In genomic region chr5:42840279-42840678, GRCh38 we compare ENCODE assay signal across 9 cellular contexts. TPM values are rescaled to one million over a fixed set of nuclear protein-coding genes. Genes with fewer than 3 reads are reported as not detected.
DNase-seq lines count a peak whose midpoint lies in the region; ATAC-seq and TF ChIP-seq lines count a peak whose summit lies in the region.
"Had no signal": no experiment of that assay in that cellular context is flagged by ENCODE, and none has a peak within 500 bp of the region (broad histone marks: within the 10 kb centered on the region; RNA-seq: fewer than 3 reads in every experiment).

No MANE protein-coding gene starts in this region.

- no peaks in the 10 kb centered on the region for H3K4me1 Mint-ChIP-seq in immature natural killer cell
- no peaks in the 10 kb centered on the region for H3K4me1 Mint-ChIP-seq in activated T-cell treated with anti-CD3 and anti-CD28 coated beads, Interleukin-2, amount 50 U/mL, for 72 hours (ENCODE audit: low read depth)

- H3K9ac ChIP-seq in stomach smooth muscle (ENCODE audit: low read length in 2 of 2), result no peak overlapping the region

- H3K27ac ChIP-seq in stomach smooth muscle (ENCODE audit: low read length), result peak overlapping the region; percentile 6

- H3K36me3 ChIP-seq in stomach smooth muscle (ENCODE audit: control insufficient read depth in 2 of 2, insufficient read depth in 2 of 2, low read length in 2 of 2), result no peaks in the 10 kb centered on the region

- DNase-seq in HFF-Myc (ENCODE audit: extremely low read depth, low read depth) (peak; percentile 12), astrocyte of the cerebellum (ENCODE audit: low read depth) (peak; percentile 99), iris pigment epithelial cell (ENCODE audit: low read depth) (peak; percentile 97), immature natural killer cell (no peak)
- DNase-seq in stimulated activated CD4-positive, alpha-beta T cell treated with anti-CD3 and anti-CD28 coated beads, Interleukin-4, amount 100 ng/mL, for 24 hours, result no peak
- no peak for DNase-seq in activated T-cell treated with anti-CD3 and anti-CD28 coated beads, Interleukin-2, amount 50 U/mL, for 72 hours
- DNase-seq: activated T-cell treated with anti-CD3 and anti-CD28 coated beads, Interleukin-2, amount 50 U/mL, for 48 hours had no signal

- H3K4me1 ChIP-seq in stomach smooth muscle (ENCODE audit: control insufficient read depth, insufficient read depth, low read length), result peaks cover 11% of the 10 kb centered on the region

- no peak for ATAC-seq in HG02884 (IDR thresholded peaks at IDR 0.05; ENCODE audit: unreplicated experiment)
- no peak for ATAC-seq in activated T-cell treated with anti-CD3 and anti-CD28 coated beads, Interleukin-2, amount 50 U/mL, for 72 hours (replicated peaks in 1 of 2)

- H3K27me3 Mint-ChIP-seq in immature natural killer cell (ENCODE audit: low read depth in 3 of 3), result peaks cover 2 to 3% (median 2%) of the 10 kb centered on the region in 3 donors
- H3K27me3 Mint-ChIP-seq in activated T-cell treated with anti-CD3 and anti-CD28 coated beads, Interleukin-2, amount 50 U/mL, for 72 hours (ENCODE audit: low read depth), result no peaks in the 10 kb centered on the region

- H3K9me3 ChIP-seq in stomach smooth muscle (ENCODE audit: control insufficient read depth in 2 of 2, low read length in 2 of 2), result no peaks in the 10 kb centered on the region

- H3K36me3 Mint-ChIP-seq in immature natural killer cell, result peaks cover 0 to 4% (median 4%) of the 10 kb centered on the region in 3 donors
- no peaks in the 10 kb centered on the region for H3K36me3 Mint-ChIP-seq in activated T-cell treated with anti-CD3 and anti-CD28 coated beads, Interleukin-2, amount 50 U/mL, for 72 hours (ENCODE audit: insufficient read depth in 2 of 2)

- no peaks in the 10 kb centered on the region for H3K27me3 ChIP-seq in stomach smooth muscle (ENCODE audit: control insufficient read depth in 1 of 2, insufficient read depth in 2 of 2, low read length in 2 of 2)

- no peaks in the 10 kb centered on the region for H3K9me3 Mint-ChIP-seq in immature natural killer cell
- H3K9me3 Mint-ChIP-seq in activated T-cell treated with anti-CD3 and anti-CD28 coated beads, Interleukin-2, amount 50 U/mL, for 72 hours, result no peaks in the 10 kb centered on the region

- TF ChIP-seq CTCF in HFF-Myc (IDR thresholded peaks at IDR 0.05; ENCODE audit: low read depth, low read length, missing control alignments) (no peak), astrocyte of the cerebellum (IDR thresholded peaks at IDR 0.05; ENCODE audit: low read depth, low read length, missing control alignments) (no peak)

- in situ Hi-C loops in astrocyte of the cerebellum (cut with HindIII; ENCODE audit: low sequenced_read_pairs), result no loop called here

- no peak overlapping the region for H3K27ac Mint-ChIP-seq in immature natural killer cell
- no peak overlapping the region for H3K27ac Mint-ChIP-seq in activated T-cell treated with anti-CD3 and anti-CD28 coated beads, Interleukin-2, amount 50 U/mL, for 72 hours

- H3K4me3 ChIP-seq in HFF-Myc (replicated peaks; ENCODE audit: low read depth, low read length), result no peak overlapping the region
- no peak overlapping the region for H3K4me3 ChIP-seq in astrocyte of the cerebellum (ENCODE audit: low read depth, low read length)
- peak overlapping the region in 1 of 2 donors; percentile 22 for H3K4me3 ChIP-seq in stomach smooth muscle (ENCODE audit: low read length in 2 of 2)

- no peak overlapping the region for H3K4me3 Mint-ChIP-seq in immature natural killer cell
- H3K4me3 Mint-ChIP-seq in activated T-cell treated with anti-CD3 and anti-CD28 coated beads, Interleukin-2, amount 50 U/mL, for 72 hours, result no peak overlapping the region

RNA-seq across cellular contexts. Expression of gene SELENOP, which starts 28.6 kb away (rescaled TPM):
- polyA plus RNA-seq in immature natural killer cell, result 1 to 10 TPM in 1 of 3 donors, under 1 TPM in 1, not detected in 1; 0.61 to 2.1 TPM
- total RNA-seq in activated T-cell treated with anti-CD3 and anti-CD28 coated beads, Interleukin-2, amount 50 U/mL, for 72 hours, result under 1 TPM; 0.16 to 0.34 TPM

Comparison
In these comparisons a context has a peak if more than half of its experiments do, and no peak if none do; other contexts are left out.
1. DNase-seq: peak in HFF-Myc (single experiment), astrocyte of the cerebellum (single experiment) and iris pigment epithelial cell (single experiment); none in immature natural killer cell (0 of 3), stimulated activated CD4-positive, alpha-beta T cell treated with anti-CD3 and anti-CD28 coated beads, Interleukin-4, amount 100 ng/mL, for 24 hours (single experiment) and activated T-cell treated with anti-CD3 and anti-CD28 coated beads, Interleukin-2, amount 50 U/mL, for 72 hours (0 of 2).